18 cellular contexts compared by ENCODE assay signal in the genomic region with DNA sequence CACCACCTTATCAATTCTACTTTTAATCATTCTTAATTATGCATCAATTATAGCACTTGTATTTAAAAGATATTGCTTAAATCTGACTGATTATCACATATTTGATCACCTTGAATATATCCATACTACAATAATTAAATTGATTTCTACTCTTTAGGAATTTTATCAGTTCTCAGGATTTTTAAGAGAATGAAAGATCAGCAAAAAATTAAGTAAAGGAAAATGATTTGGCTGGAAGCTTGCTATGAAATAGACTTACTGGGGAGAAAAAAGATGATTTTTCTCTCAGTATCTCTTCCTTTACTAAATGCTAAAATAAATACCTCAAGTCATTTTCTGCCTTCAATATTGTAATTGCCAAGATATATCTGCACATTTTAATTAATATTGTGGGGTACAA.
DNase-seq lines count a peak whose midpoint lies in the region; ATAC-seq, FAIRE-seq and TF ChIP-seq lines count a peak whose summit lies in the region.
"Had no signal": no experiment of that assay in that cellular context is flagged by ENCODE, and none has a peak within 500 bp of the region (broad histone marks: within the 10 kb centered on the region; RNA-seq: fewer than 3 reads in every experiment).

No MANE protein-coding gene starts in this region.

- DNase-seq in A549 (ENCODE audit: low read depth in 1 of 2, low spot score in 1 of 2) (no peak), IMR-90 (no peak), mesenteric fat pad (ENCODE audit: low spot score) (no peak)
- no peak for DNase-seq in activated naive CD4-positive, alpha-beta T cell treated with Interleukin-2 at 50 U/mL for 16 hours
- DNase-seq: 8988T; AML-193; Caco-2; Calu3; CD4-positive, alpha-beta T cell; CD8-positive, alpha-beta T cell; DMS79 treated with DMSO at 0.1 percent for 48 hours; GF-D8 had no signal

- no peak overlapping the region for H3K14ac ChIP-seq in IMR-90 (replicated peaks; ENCODE audit: low read depth, low read length)

- no peaks in the 10 kb centered on the region for H3K27me3 ChIP-seq in IMR-90 (ENCODE audit: control insufficient read depth, insufficient read depth, low read length)
- H3K27me3 ChIP-seq: BLaER1 treated with 17β-estradiol and CSF1 and Interleukin-3, amounts not matched to agents 10 nM and 100 nM had no signal

- no peak overlapping the region for H3K18ac ChIP-seq in IMR-90 (ENCODE audit: low read depth, low read length)

- in situ Hi-C loops in IMR-90 (cut with MboI; ENCODE audit: low sequenced_read_pairs): no loop called here

- POLR2A ChIA-PET in A549 (lab: Yijun Ruan, JAX) (no interaction called here), IMR-90 (lab: Charles Lee; ENCODE audit: unreplicated experiment) (no interaction called here)

- H3K79me1 ChIP-seq in IMR-90 (ENCODE audit: low read depth in 1 of 2, low read length in 2 of 2): no peaks in the 10 kb centered on the region

- H2AFZ ChIP-seq in IMR-90 (replicated peaks; ENCODE audit: low read length, poor library complexity): no peak overlapping the region

- H3K23ac ChIP-seq in IMR-90 (ENCODE audit: low read depth, low read length): no peak overlapping the region

- H4K5ac ChIP-seq in IMR-90 (ENCODE audit: low read depth, low read length): no peak overlapping the region

- CTCF ChIA-PET in A549 (lab: Yijun Ruan, JAX): no interaction called here
- CTCF ChIA-PET in IMR-90 (lab: Yijun Ruan, JAX): no interaction called here

- no peak overlapping the region for H4K91ac ChIP-seq in IMR-90 (ENCODE audit: insufficient read depth, low read depth, low read length)

- no peak for TF ChIP-seq POLR2A in A549 (IDR thresholded peaks at IDR 0.05; ENCODE audit: low read length)
- no peak for TF ChIP-seq POLR2A in IMR-90 (IDR thresholded peaks at IDR 0.05; ENCODE audit: low read depth, low read length)

- BruUV-seq in IMR-90 (replicated peaks; lab: Mats Ljungman, UMichigan): no TSS peak

- H4K20me1 ChIP-seq in IMR-90 (ENCODE audit: insufficient read depth, low read length): no peaks in the 10 kb centered on the region
- H4K20me1 ChIP-seq: BLaER1 treated with 17β-estradiol and CSF1 and Interleukin-3, amounts not matched to agents 10 nM and 100 nM had no signal

- H3K9ac ChIP-seq in IMR-90 (ENCODE audit: low read depth, low read length): no peak overlapping the region
- H3K9ac ChIP-seq: BLaER1 treated with 17β-estradiol and CSF1 and Interleukin-3, amounts not matched to agents 10 nM and 100 nM had no signal

- no peak overlapping the region for H2BK15ac ChIP-seq in IMR-90 (ENCODE audit: low read depth, low read length)

- H3K56ac ChIP-seq in IMR-90 (ENCODE audit: extremely low read depth, insufficient read depth, low read length): no peak overlapping the region

- H2BK20ac ChIP-seq in IMR-90 (ENCODE audit: low read depth, low read length): no peak overlapping the region

- H3K4ac ChIP-seq in IMR-90 (ENCODE audit: low read depth, low read length): no peak overlapping the region

- intact Hi-C loops in IMR-90 (cut with micrococcal nuclease): loop anchor here (5.0 kb wide), 1 partner anchor 193 kb away; no protein-coding TSS in a partner anchor

- no peak for FAIRE-seq in A549 (lab: Jason Lieb, UNC)
- FAIRE-seq in islet of Langerhans (lab: Jason Lieb, UNC): peak; percentile 27
- FAIRE-seq: D721Med, GM12891, GM19239 had no signal

- dilution Hi-C loops in IMR-90 (cut with HindIII; ENCODE audit: low sequenced_read_pairs, unreplicated experiment): no loop called here

- H3K36me3 ChIP-seq in IMR-90 (ENCODE audit: control insufficient read depth, insufficient read depth, low read length): no peaks in the 10 kb centered on the region
- H3K36me3 ChIP-seq: BLaER1 treated with 17β-estradiol and CSF1 and Interleukin-3, amounts not matched to agents 10 nM and 100 nM had no signal

- no peaks in the 10 kb centered on the region; the same call in 1 of the 2 replicates for H3K9me1 ChIP-seq in IMR-90 (ENCODE audit: insufficient read depth, low read length)

- no peak overlapping the region for H2AK5ac ChIP-seq in IMR-90 (ENCODE audit: low read depth, low read length)

- H2BK120ac ChIP-seq in IMR-90 (ENCODE audit: low read depth, low read length): no peak overlapping the region

- peak overlapping the region; percentile 91 for H2BK5ac ChIP-seq in IMR-90 (ENCODE audit: low read depth, low read length, poor library complexity, severe bottlenecking)

- H3K4me2 ChIP-seq in A549 (no peak overlapping the region), IMR-90 (ENCODE audit: low read depth, low read length) (no peak overlapping the region)
- H3K4me2 ChIP-seq: BLaER1 treated with 17β-estradiol and CSF1 and Interleukin-3, amounts not matched to agents 10 nM and 100 nM had no signal

- ATAC-seq in A549 (no peak), IMR-90 (ENCODE audit: low read depth) (no peak)
- ATAC-seq: CD8-positive, alpha-beta T cell had no signal

- TF ChIP-seq CTCF in A549 (IDR thresholded peaks at IDR 0.05) (no peak), IMR-90 (conservative IDR thresholded peaks at IDR 0.05; ENCODE audit: low read depth, low read length) (no peak)

- H3K9me3 ChIP-seq in A549 (no peaks in the 10 kb centered on the region), IMR-90 (ENCODE audit: control insufficient read depth, insufficient read depth, low read length) (peaks cover 2% of the 10 kb centered on the region)
- H3K9me3 ChIP-seq: BLaER1 treated with 17β-estradiol and CSF1 and Interleukin-3, amounts not matched to agents 10 nM and 100 nM had no signal

- H3K4me3 ChIP-seq in A549 (no peak overlapping the region), IMR-90 (ENCODE audit: insufficient read depth, low read depth, low read length) (no peak overlapping the region)
- H3K4me3 ChIP-seq: BLaER1 treated with 17β-estradiol and CSF1 and Interleukin-3, amounts not matched to agents 10 nM and 100 nM had no signal

- H3K4me1 ChIP-seq in A549: no peaks in the 10 kb centered on the region
- peaks cover 10% of the 10 kb centered on the region for H3K4me1 ChIP-seq in IMR-90 (ENCODE audit: control insufficient read depth, insufficient read depth, low read length)
- H3K4me1 ChIP-seq: Caco-2 had no signal

- TF ChIP-seq RAD21 in A549 (conservative IDR thresholded peaks at IDR 0.05 in 1 of 2, IDR thresholded peaks at IDR 0.05 in 1 of 2) (no peak), IMR-90 (IDR thresholded peaks at IDR 0.05; ENCODE audit: low read length) (no peak)

- TF ChIP-seq EP300 in A549 (IDR thresholded peaks at IDR 0.05): no peak

- H3K27ac ChIP-seq in A549: no peak overlapping the region
- peak overlapping the region; percentile 31; the same call in 1 of the 2 replicates for H3K27ac ChIP-seq in IMR-90 (ENCODE audit: insufficient read depth, low read length)
- H3K27ac ChIP-seq: C4-2B had no signal

- H4K8ac ChIP-seq in IMR-90 (ENCODE audit: low read depth in 2 of 2, low read length in 2 of 2): no peak overlapping the region

- no peak overlapping the region for H2AK9ac ChIP-seq in IMR-90 (replicated peaks; ENCODE audit: low read depth, low read length, poor library complexity)

TF ChIP-seq in A549, 52 proteins besides CTCF, POLR2A, EP300 and RAD21:
- TF ChIP-seq MYC (IDR thresholded peaks at IDR 0.05; ENCODE audit: borderline replicate concordance, low read length) (no peak), HOXB13 (CRISPR knock-in tag; IDR thresholded peaks at IDR 0.05; ENCODE audit: low read depth) (no peak), MAFK (IDR thresholded peaks at IDR 0.05; ENCODE audit: partially characterized antibody) (peak; percentile 27)
- TF ChIP-seq, protein P1, sequence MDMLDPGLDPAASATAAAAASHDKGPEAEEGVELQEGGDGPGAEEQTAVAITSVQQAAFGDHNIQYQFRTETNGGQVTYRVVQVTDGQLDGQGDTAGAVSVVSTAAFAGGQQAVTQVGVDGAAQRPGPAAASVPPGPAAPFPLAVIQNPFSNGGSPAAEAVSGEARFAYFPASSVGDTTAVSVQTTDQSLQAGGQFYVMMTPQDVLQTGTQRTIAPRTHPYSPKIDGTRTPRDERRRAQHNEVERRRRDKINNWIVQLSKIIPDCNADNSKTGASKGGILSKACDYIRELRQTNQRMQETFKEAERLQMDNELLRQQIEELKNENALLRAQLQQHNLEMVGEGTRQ (IDR thresholded peaks at IDR 0.05): no peak
TF ChIP-seq in A549: peak in this region for 1.

TF ChIP-seq in IMR-90, 13 proteins besides CTCF, POLR2A, EP300 and RAD21:
- TF ChIP-seq, protein P1 (IDR thresholded peaks at IDR 0.05; ENCODE audit: low read depth, low read length): no peak
- TF ChIP-seq NFE2L2 (IDR thresholded peaks at IDR 0.05; ENCODE audit: low read depth, low read length) (no peak), RFX5 (IDR thresholded peaks at IDR 0.05; ENCODE audit: low read depth, low read length) (no peak), CHD1 (IDR thresholded peaks at IDR 0.05; ENCODE audit: low read depth, low read length) (no peak), SMC3 (IDR thresholded peaks at IDR 0.05; ENCODE audit: low read depth, low read length) (no peak), MAFK (IDR thresholded peaks at IDR 0.05; ENCODE audit: low read depth, low read length) (no peak), CEBPB (IDR thresholded peaks at IDR 0.05; ENCODE audit: low read depth, low read length) (no peak), BHLHE40 (IDR thresholded peaks at IDR 0.05; ENCODE audit: low read depth, low read length) (no peak), RCOR1 (IDR thresholded peaks at IDR 0.05; ENCODE audit: insufficient replicate concordance, low read length) (no peak)
- TF ChIP-seq, protein P2, sequence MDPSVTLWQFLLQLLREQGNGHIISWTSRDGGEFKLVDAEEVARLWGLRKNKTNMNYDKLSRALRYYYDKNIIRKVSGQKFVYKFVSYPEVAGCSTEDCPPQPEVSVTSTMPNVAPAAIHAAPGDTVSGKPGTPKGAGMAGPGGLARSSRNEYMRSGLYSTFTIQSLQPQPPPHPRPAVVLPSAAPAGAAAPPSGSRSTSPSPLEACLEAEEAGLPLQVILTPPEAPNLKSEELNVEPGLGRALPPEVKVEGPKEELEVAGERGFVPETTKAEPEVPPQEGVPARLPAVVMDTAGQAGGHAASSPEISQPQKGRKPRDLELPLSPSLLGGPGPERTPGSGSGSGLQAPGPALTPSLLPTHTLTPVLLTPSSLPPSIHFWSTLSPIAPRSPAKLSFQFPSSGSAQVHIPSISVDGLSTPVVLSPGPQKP (IDR thresholded peaks at IDR 0.05; ENCODE audit: borderline replicate concordance, low read depth, low read length): no peak
